17 cellular contexts compared by ENCODE assay signal in the genomic region with DNA sequence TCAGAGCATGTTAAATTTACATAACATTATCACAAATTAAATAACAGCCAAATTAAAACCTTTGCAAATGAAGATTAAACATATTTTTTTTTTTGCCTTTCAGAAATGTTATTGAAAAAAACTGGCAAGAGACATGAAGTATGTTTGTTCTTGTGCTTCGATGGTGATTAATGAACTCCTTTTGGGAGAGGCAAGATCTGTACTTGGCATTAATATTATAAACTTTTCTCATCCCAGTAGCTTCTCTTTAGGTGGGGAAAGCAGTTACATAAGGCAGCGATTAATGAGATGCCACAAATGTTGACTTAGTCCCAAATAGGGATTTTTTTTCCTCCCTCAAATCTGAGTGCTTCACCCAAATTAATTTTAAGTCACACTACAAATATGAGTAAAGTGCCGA.
A peak's percentile ranks its signal among the peaks of the same experiment; 100 is the strongest.
DNase-seq lines count a peak whose midpoint lies in the region; ATAC-seq, FAIRE-seq and TF ChIP-seq lines count a peak whose summit lies in the region.
"Had no signal": no experiment of that assay in that cellular context is flagged by ENCODE, and none has a peak within 500 bp of the region (broad histone marks: within the 10 kb centered on the region; RNA-seq: fewer than 3 reads in every experiment).

No MANE protein-coding gene starts in this region.

- CTCF ChIA-PET in MCF 10A (lab: Yijun Ruan, JAX): interaction anchor here (1.2 to 3.1 kb wide), 5 partner anchors 10 to 140 kb away, joined by 4 to 12 read pairs (median 8); no protein-coding TSS in a partner anchor

- H3K27ac Mint-ChIP-seq in MCF 10A (ENCODE audit: low read depth, unreplicated experiment): no peak overlapping the region

- H3K4me3 Mint-ChIP-seq in MCF 10A (ENCODE audit: unreplicated experiment): no peak overlapping the region

- DNase-seq in breast epithelium (ENCODE audit: low spot score in 2 of 2) (no peak), MCF 10A (ENCODE audit: unreplicated experiment) (no peak), esophagus squamous epithelium (lab: John Stamatoyannopoulos, UW) (no peak), omental fat pad (ENCODE audit: low spot score) (no peak), uterus (no peak), NCI-H146 (lab: John Stamatoyannopoulos, UW) (no peak), prostate gland (ENCODE audit: low spot score) (no peak), RCC 7860 (ENCODE audit: low spot score) (no peak)
- DNase-seq: DND-41, NCI-H2227 treated with DMSO at 0.1 percent for 48 hours, NCI-H526 had no signal

- peak; percentile 34 for ATAC-seq in omental fat pad (ENCODE audit: low FRiP score)
- ATAC-seq: HCT116, K562, SK-N-SH treated with all-trans-retinoic acid at 6 μM for 48 hours had no signal

- BruUV-seq in MCF 10A (replicated peaks; lab: Mats Ljungman, UMichigan): no TSS peak

- H3K4me1 ChIP-seq in breast epithelium (no peaks in the 10 kb centered on the region), esophagus squamous epithelium (peaks cover 14 to 96% (median 22%) of the 10 kb centered on the region in 3 donors), uterus (no peaks in the 10 kb centered on the region), prostate gland (replicated peaks) (no peaks in the 10 kb centered on the region)

- TF ChIP-seq CTCF in breast epithelium (IDR thresholded peaks at IDR 0.05): no peak
- TF ChIP-seq CTCF in MCF 10A (IDR thresholded peaks at IDR 0.05; ENCODE audit: unreplicated experiment): no peak
- no peak for TF ChIP-seq CTCF in esophagus squamous epithelium (IDR thresholded peaks at IDR 0.05)
- TF ChIP-seq CTCF in omental fat pad (IDR thresholded peaks at IDR 0.05): no peak
- no peak for TF ChIP-seq CTCF in uterus (IDR thresholded peaks at IDR 0.05)
- no peak for TF ChIP-seq CTCF in prostate gland (IDR thresholded peaks at IDR 0.05)

- FAIRE-seq in RCC 7860 (lab: Jason Lieb, UNC): no peak
- FAIRE-seq: G401.6, K562 had no signal

- H3K27ac ChIP-seq in breast epithelium: peak overlapping the region; percentile 18 to 55
- H3K27ac ChIP-seq in esophagus squamous epithelium: peak overlapping the region; percentile 30 to 77 (median 48)
- H3K27ac ChIP-seq in uterus: peak overlapping the region; percentile 17 to 59
- H3K27ac ChIP-seq in prostate gland: no peak overlapping the region
- H3K27ac ChIP-seq: C4-2B, GM23248 had no signal

- H3K4me3 ChIP-seq in breast epithelium: no peak overlapping the region
- H3K4me3 ChIP-seq in esophagus squamous epithelium: no peak overlapping the region
- H3K4me3 ChIP-seq in uterus: no peak overlapping the region
- H3K4me3 ChIP-seq in prostate gland: no peak overlapping the region
- H3K4me3 ChIP-seq: GM23248, K562 had no signal

- 24 to 33% methylated on average over 3 of the region's 3 CpGs for WGBS in esophagus squamous epithelium, 2 donors
- WGBS in prostate gland: 20% methylated on average over 3 of the region's 3 CpGs

- H3K27me3 ChIP-seq in breast epithelium (no peaks in the 10 kb centered on the region), esophagus squamous epithelium (no peaks in the 10 kb centered on the region), uterus (no peaks in the 10 kb centered on the region), prostate gland (replicated peaks; ENCODE audit: insufficient read depth) (no peaks in the 10 kb centered on the region)

- TF ChIP-seq POLR2A in breast epithelium (IDR thresholded peaks at IDR 0.05) (no peak), esophagus squamous epithelium (IDR thresholded peaks at IDR 0.05) (no peak), uterus (IDR thresholded peaks at IDR 0.05) (no peak), prostate gland (IDR thresholded peaks at IDR 0.05) (no peak)

- H3K36me3 Mint-ChIP-seq in MCF 10A (ENCODE audit: insufficient read depth, unreplicated experiment): peaks cover 12% of the 10 kb centered on the region

- H3K9me3 Mint-ChIP-seq in MCF 10A (ENCODE audit: unreplicated experiment): peaks cover 2% of the 10 kb centered on the region

- intact Hi-C loops in breast epithelium (cut with DNase I; ENCODE audit: low total_unique reads): no loop called here
- intact Hi-C loops in MCF 10A (cut with micrococcal nuclease): no loop called here
- intact Hi-C loops in esophagus squamous epithelium (cut with DNase I): no loop called here
- intact Hi-C loops in uterus (cut with DNase I; ENCODE audit: low total_unique reads): no loop called here
- intact Hi-C loops in prostate gland (cut with DNase I): no loop called here

- H3K36me3 ChIP-seq in breast epithelium (no peaks in the 10 kb centered on the region), esophagus squamous epithelium (peaks cover 0 to 17% (median 0%) of the 10 kb centered on the region in 3 donors), uterus (no peaks in the 10 kb centered on the region), prostate gland (no peaks in the 10 kb centered on the region)

- POLR2A ChIA-PET in MCF 10A (lab: Yijun Ruan, JAX): interaction anchor here (0.7 to 6.1 kb wide), 11 partner anchors 10 to 181 kb away, joined by 3 to 48 read pairs (median 7); no protein-coding TSS in a partner anchor

- H3K4me1 Mint-ChIP-seq in MCF 10A (ENCODE audit: insufficient read depth, unreplicated experiment): peaks cover 18% of the 10 kb centered on the region

- H3K27me3 Mint-ChIP-seq in MCF 10A (ENCODE audit: insufficient read depth, unreplicated experiment): no peaks in the 10 kb centered on the region

- H3K9me3 ChIP-seq in breast epithelium (peaks cover 2 to 3% of the 10 kb centered on the region in 2 donors), esophagus squamous epithelium (peaks cover 0 to 5% (median 0%) of the 10 kb centered on the region in 3 donors), uterus (no peaks in the 10 kb centered on the region), prostate gland (no peaks in the 10 kb centered on the region)

Comparison
In these comparisons a context has a peak if more than half of its experiments do, and no peak if none do; other contexts are left out.
1. H3K27ac ChIP-seq: peak in breast epithelium (2 of 2), esophagus squamous epithelium (4 of 4) and uterus (2 of 2); none in prostate gland (0 of 2).